8 cellular contexts compared by ENCODE assay signal in the genomic region with DNA sequence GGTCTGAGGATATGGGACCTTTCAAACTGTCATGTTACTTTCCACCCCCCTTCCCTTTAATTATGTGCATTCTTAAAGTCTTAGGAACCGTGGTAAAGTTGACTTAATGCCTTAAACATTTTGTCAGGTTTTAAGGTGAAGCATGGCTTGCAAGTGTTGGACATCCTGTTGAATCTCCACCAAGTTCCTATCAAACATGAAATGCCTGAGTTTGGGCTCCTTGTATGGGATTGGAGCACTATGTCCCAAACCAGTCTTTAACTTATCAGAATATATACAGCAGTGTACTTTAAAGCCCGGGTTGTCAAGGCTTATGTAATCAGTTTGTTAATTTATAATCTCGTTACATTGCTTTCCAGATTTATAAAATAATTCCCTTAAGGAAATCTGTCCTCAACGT. TPM values are rescaled to one million over a fixed set of nuclear protein-coding genes. Genes with fewer than 3 reads are reported as not detected.
DNase-seq lines count a peak whose midpoint lies in the region; ATAC-seq and TF ChIP-seq lines count a peak whose summit lies in the region.

No MANE protein-coding gene starts in this region.

- TF ChIP-seq CTCF in fibroblast of the aortic adventitia (IDR thresholded peaks at IDR 0.05; ENCODE audit: insufficient read depth, low read length) = no peak

- DNase-seq in GM23248 = peak; percentile 28
- no peak for DNase-seq in SK-N-MC (ENCODE audit: low read depth, low spot score)
- no peak for DNase-seq in fibroblast of the aortic adventitia (ENCODE audit: low read depth)
- no peak for DNase-seq in skeletal muscle cell (ENCODE audit: low read depth)
- DNase-seq in inferior parietal cortex (ENCODE audit: extremely low spot score) = no peak
- no peak for DNase-seq in DMS114 treated with DMSO at 0.1 percent for 48 hours (lab: John Stamatoyannopoulos, UW; ENCODE audit: unreplicated experiment)

- peaks cover 10% of the 10 kb centered on the region for H3K27me3 ChIP-seq in GM23248 (replicated peaks; ENCODE audit: insufficient read depth)

- ATAC-seq in HG03460 (IDR thresholded peaks at IDR 0.05; ENCODE audit: unreplicated experiment) (no peak), HG03457 (IDR thresholded peaks at IDR 0.05; ENCODE audit: unreplicated experiment) (no peak)

- H4K20me1 ChIP-seq in GM23248 (ENCODE audit: insufficient read depth) = no peaks in the 10 kb centered on the region

- H3K9me3 ChIP-seq in GM23248 (ENCODE audit: low read depth) (no peaks in the 10 kb centered on the region), SK-N-MC (ENCODE audit: low read depth, low read length) (no peaks in the 10 kb centered on the region)

- H3K4me3 ChIP-seq in GM23248 (peak overlapping the region; percentile 90), SK-N-MC (peak overlapping the region; percentile 81), fibroblast of the aortic adventitia (ENCODE audit: low read depth, low read length) (peak overlapping the region; percentile 86), skeletal muscle cell (ENCODE audit: low read depth, low read length) (peak overlapping the region; percentile 72)

- no peaks in the 10 kb centered on the region; the same call in 1 of the 2 replicates for H3F3A ChIP-seq in GM23248 (ENCODE audit: insufficient read depth)

- peak overlapping the region; percentile 95 for H3K4me2 ChIP-seq in GM23248 (ENCODE audit: unreplicated experiment)

- in situ Hi-C loops in GM23248 (cut with MboI) = no loop called here

- peak overlapping the region; percentile 70 for H2AFZ ChIP-seq in GM23248

- 11 to 21% methylated on average over 4 of the region's 4 CpGs for WGBS in GM23248 (ENCODE audit: low coverage in 1 of 2, low lambda C conversion rate in 2 of 2, missing lambda C conversion rate in 2 of 2), 2 experiments

- H3K9me2 ChIP-seq in GM23248 (ENCODE audit: insufficient read depth) = no peaks in the 10 kb centered on the region

- H3K79me2 ChIP-seq in GM23248 (ENCODE audit: insufficient read depth) = peaks cover 57% of the 10 kb centered on the region

- H3K27ac ChIP-seq in GM23248 = peak overlapping the region; percentile 60
- no peak overlapping the region for H3K27ac ChIP-seq in SK-N-MC

- H3K36me3 ChIP-seq in GM23248 (ENCODE audit: low read depth) (no peaks in the 10 kb centered on the region), SK-N-MC (ENCODE audit: insufficient read depth, low read length) (no peaks in the 10 kb centered on the region)

- H3K9ac ChIP-seq in GM23248 (peak overlapping the region; percentile 85), SK-N-MC (ENCODE audit: insufficient read length) (no peak overlapping the region)

- peaks cover 31% of the 10 kb centered on the region for H3K4me1 ChIP-seq in GM23248 (ENCODE audit: insufficient read depth)

RNA-seq across cellular contexts. Expression of gene SNRK, which starts 1.2 kb away (rescaled TPM):
- total RNA-seq in GM23248 (2014; rRNA removed; shearing (Covaris generic)) = 11.6 and 15.0 TPM in 2 replicates
- polyA plus RNA-seq in GM23248 (2016; fragmentation: Nextera tagmentation; extraction: Ambion mirVana) = 5.0 and 6.4 TPM in 2 replicates
- total RNA-seq in fibroblast of the aortic adventitia (ENCODE audit: low replicate concordance) = 17.3 and 24.9 TPM in 2 replicates
